8 cellular contexts compared by ENCODE assay signal in the genomic region with DNA sequence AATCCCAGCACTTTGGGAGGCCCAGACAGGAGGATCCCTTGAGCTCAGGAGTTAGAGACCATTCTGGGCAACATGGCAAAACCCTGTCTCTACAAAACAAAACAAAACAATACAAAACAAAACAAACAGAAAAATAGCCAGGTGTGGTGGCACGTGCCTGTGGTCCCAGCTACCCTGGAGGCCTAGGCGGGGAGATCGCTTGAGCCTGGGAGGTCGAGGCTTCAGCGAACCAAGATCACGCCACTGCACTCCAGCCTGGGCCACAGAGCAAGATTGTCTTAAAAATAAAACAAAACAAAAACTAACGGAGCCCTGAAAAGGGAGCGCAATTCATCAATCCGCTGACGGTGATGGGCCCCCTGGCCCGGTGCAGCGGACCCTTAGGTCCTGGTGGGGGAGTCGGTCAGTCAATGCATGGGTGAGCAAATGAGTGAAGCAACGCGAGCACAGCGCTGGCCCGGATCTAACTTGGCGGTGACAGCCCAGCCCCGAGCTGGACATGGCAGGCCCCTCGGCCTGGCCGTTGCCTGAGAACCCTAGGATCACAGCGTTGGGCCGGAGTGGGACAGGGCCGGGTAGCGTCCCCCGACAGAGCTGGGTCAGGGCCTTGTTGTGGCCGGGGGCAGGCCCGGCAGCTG. TPM values are rescaled to one million over a fixed set of nuclear protein-coding genes. Genes with fewer than 3 reads are reported as not detected.
A peak's percentile ranks its signal among the peaks of the same experiment; 100 is the strongest.
DNase-seq lines count a peak whose midpoint lies in the region; ATAC-seq lines count a peak whose summit lies in the region.

No MANE protein-coding gene starts in this region.

- peak; percentile 3 for ATAC-seq in HG03139 (IDR thresholded peaks at IDR 0.05; ENCODE audit: unreplicated experiment)
- ATAC-seq in left cardiac atrium, result peak; percentile 62 to 75

- intact Hi-C loops in left cardiac atrium (cut with DNase I), result no loop called here

- peaks cover 52% of the 10 kb centered on the region for H3K4me1 Mint-ChIP-seq in activated naive CD8-positive, alpha-beta T cell treated with anti-CD3 and anti-CD28 coated beads for 36 hours

- H3K4me3 Mint-ChIP-seq in activated naive CD8-positive, alpha-beta T cell treated with anti-CD3 and anti-CD28 coated beads for 36 hours, result peak overlapping the region; percentile 81

- peak overlapping the region; percentile 79 to 99 (median 92) for H3K27ac ChIP-seq in skin epidermis

- peaks cover 7% of the 10 kb centered on the region for H3K36me3 Mint-ChIP-seq in activated naive CD8-positive, alpha-beta T cell treated with anti-CD3 and anti-CD28 coated beads for 36 hours

- H3K27me3 Mint-ChIP-seq in activated naive CD8-positive, alpha-beta T cell treated with anti-CD3 and anti-CD28 coated beads for 36 hours, result peaks cover 11% of the 10 kb centered on the region

- H3K27ac Mint-ChIP-seq in activated naive CD8-positive, alpha-beta T cell treated with anti-CD3 and anti-CD28 coated beads for 36 hours, result peak overlapping the region; percentile 81

- DNase-seq in NOMO-1 treated with DMSO at 0.1 percent for 48 hours (lab: John Stamatoyannopoulos, UW; ENCODE audit: unreplicated experiment), result peak; percentile 31
- DNase-seq in NOMO-1 (lab: John Stamatoyannopoulos, UW; ENCODE audit: unreplicated experiment in 2 of 2), result no peak
- DNase-seq in activated naive CD8-positive, alpha-beta T cell treated with anti-CD3 and anti-CD28 coated beads for 36 hours, result no peak
- peak; percentile 62 for DNase-seq in left cardiac atrium
- DNase-seq in effector CD8-positive, alpha-beta T cell (lab: John Stamatoyannopoulos, UW), result no peak
- no peak for DNase-seq in A172 (ENCODE audit: low spot score)

- peak overlapping the region; percentile 52 to 91 (median 61) for H3K4me3 ChIP-seq in skin epidermis

- H3K9me3 Mint-ChIP-seq in activated naive CD8-positive, alpha-beta T cell treated with anti-CD3 and anti-CD28 coated beads for 36 hours, result peaks cover 3% of the 10 kb centered on the region

RNA-seq across cellular contexts. Expression of gene BLM, which starts 52.4 kb away (rescaled TPM):
- total RNA-seq in activated naive CD8-positive, alpha-beta T cell treated with anti-CD3 and anti-CD28 coated beads for 36 hours, result 10 to 100 TPM; 47.8 to 49.8 TPM
- total RNA-seq in left cardiac atrium, result 10 to 100 TPM; 13.8 to 14.9 TPM
- total RNA-seq in A172 (2014; rRNA removed; shearing (Covaris generic)), result 16.6 and 18.1 TPM in 2 replicates

Comparison
In these comparisons a context has a peak if more than half of its experiments do, and no peak if none do; other contexts are left out.
1. DNase-seq: peak in NOMO-1 treated with DMSO at 0.1 percent for 48 hours (single experiment) and left cardiac atrium (single experiment); none in NOMO-1 (0 of 2), activated naive CD8-positive, alpha-beta T cell treated with anti-CD3 and anti-CD28 coated beads for 36 hours (single experiment), effector CD8-positive, alpha-beta T cell (single experiment) and A172 (single experiment).